In genomic region chr19:48739400-48739825, GRCh38 we compare ENCODE assay signal across 9 cellular contexts. TPM values are rescaled to one million over a fixed set of nuclear protein-coding genes. Genes with fewer than 3 reads are reported as not detected.
A peak's percentile ranks its signal among the peaks of the same experiment; 100 is the strongest.
DNase-seq lines count a peak whose midpoint lies in the region; ATAC-seq and TF ChIP-seq lines count a peak whose summit lies in the region.
"Had no signal": no experiment of that assay in that cellular context is flagged by ENCODE, and none has a peak within 500 bp of the region (broad histone marks: within the 10 kb centered on the region; RNA-seq: fewer than 3 reads in every experiment).

No MANE protein-coding gene starts in this region.

- no peaks in the 10 kb centered on the region for H3K9me3 ChIP-seq in mammary epithelial cell (replicated peaks; ENCODE audit: insufficient read depth, low read length)

- no peaks in the 10 kb centered on the region for H3K79me2 ChIP-seq in mammary epithelial cell (ENCODE audit: insufficient read depth, low read length)

- H3K27ac ChIP-seq in mammary epithelial cell (ENCODE audit: insufficient read depth, low read depth, low read length), result no peak overlapping the region

- peak in 1 of 2 donors; percentile 1 for ATAC-seq in activated T-cell treated with anti-CD3 and anti-CD28 coated beads, Interleukin-2, amount 50 U/mL, for 72 hours (replicated peaks in 1 of 2)

- DNase-seq in activated T-cell treated with anti-CD3 and anti-CD28 coated beads, Interleukin-2, amount 50 U/mL, for 72 hours, result no peak
- DNase-seq in activated T-cell treated with anti-CD3 and anti-CD28 coated beads, Interleukin-2, amount 50 U/mL, for 48 hours, result no peak
- no peak for DNase-seq in mammary epithelial cell
- no peak for DNase-seq in lower leg skin (ENCODE audit: low spot score in 2 of 2)
- DNase-seq in type B pancreatic cell (ENCODE audit: extremely low spot score, unreplicated experiment), result no peak
- DNase-seq in hypothalamus (lab: John Stamatoyannopoulos, UW), result no peak
- DNase-seq in stimulated activated CD4-positive, alpha-beta T cell treated with anti-CD3 and anti-CD28 coated beads, Interleukin-4, amount 100 ng/mL, for 4 hours, result no peak
- DNase-seq in NCI-H2107 treated with DMSO at 0.1 percent for 48 hours (lab: John Stamatoyannopoulos, UW; ENCODE audit: unreplicated experiment), result no peak

- CTCF ChIA-PET in mammary epithelial cell (lab: Charles Lee; ENCODE audit: low non-redundant PET), result no interaction called here

- no TSS peak for BruUV-seq in mammary epithelial cell (replicated peaks; lab: Mats Ljungman, UMichigan)

- peaks cover 6% of the 10 kb centered on the region for H3K4me1 ChIP-seq in mammary epithelial cell (ENCODE audit: insufficient read depth, low read length)

- no peak for TF ChIP-seq POLR2A in lower leg skin (IDR thresholded peaks at IDR 0.05)

- no peak overlapping the region for H3K27ac Mint-ChIP-seq in activated T-cell treated with anti-CD3 and anti-CD28 coated beads, Interleukin-2, amount 50 U/mL, for 72 hours
- H3K27ac Mint-ChIP-seq in type B pancreatic cell, result no peak overlapping the region

- H2AFZ ChIP-seq in mammary epithelial cell (ENCODE audit: low read depth, low read length), result peak overlapping the region; percentile 95

- H3K36me3 ChIP-seq in mammary epithelial cell (ENCODE audit: insufficient read depth, low read length), result no peaks in the 10 kb centered on the region

- no peak overlapping the region for H3K9ac ChIP-seq in mammary epithelial cell (ENCODE audit: insufficient read depth, low read length)

- no peaks in the 10 kb centered on the region for H4K20me1 ChIP-seq in mammary epithelial cell (ENCODE audit: insufficient read depth, low read length)

- H3K27me3 ChIP-seq in mammary epithelial cell (ENCODE audit: insufficient read depth, low read length), result no peaks in the 10 kb centered on the region

- dilution Hi-C loops in mammary epithelial cell (cut with HindIII; ENCODE audit: low sequenced_read_pairs), result no loop called here

- in situ Hi-C loops in mammary epithelial cell (cut with MboI; ENCODE audit: low sequenced_read_pairs in 2 of 2), result no loop called here

- peak overlapping the region; percentile 9 to 49 (median 49) for H3K4me3 ChIP-seq in mammary epithelial cell (replicated peaks in 1 of 3; ENCODE audit: insufficient read depth in 1 of 3, low read depth in 2 of 3, low read length in 3 of 3)
- peak overlapping the region; percentile 45 for H3K4me3 ChIP-seq in lower leg skin (ENCODE audit: low read depth, poor library complexity, severe bottlenecking)

- H3K9me3 Mint-ChIP-seq in activated T-cell treated with anti-CD3 and anti-CD28 coated beads, Interleukin-2, amount 50 U/mL, for 72 hours, result no peaks in the 10 kb centered on the region
- H3K9me3 Mint-ChIP-seq in type B pancreatic cell, result peaks cover 5% of the 10 kb centered on the region

- WGBS in mammary epithelial cell (ENCODE audit: low coverage, missing lambda C conversion rate), result 0% methylated on average over 2 of the region's 42 CpGs
- WGBS in lower leg skin, 2 donors, result 7 to 9% methylated on average over 23 to 39 of the region's 42 CpGs

- peaks cover 11% of the 10 kb centered on the region for H3K4me1 Mint-ChIP-seq in activated T-cell treated with anti-CD3 and anti-CD28 coated beads, Interleukin-2, amount 50 U/mL, for 72 hours (ENCODE audit: low read depth)
- peaks cover 15% of the 10 kb centered on the region for H3K4me1 Mint-ChIP-seq in type B pancreatic cell (ENCODE audit: unreplicated experiment)

- no peaks in the 10 kb centered on the region for H3K36me3 Mint-ChIP-seq in activated T-cell treated with anti-CD3 and anti-CD28 coated beads, Interleukin-2, amount 50 U/mL, for 72 hours (ENCODE audit: insufficient read depth in 2 of 2)
- peaks cover 5% of the 10 kb centered on the region for H3K36me3 Mint-ChIP-seq in type B pancreatic cell

- TF ChIP-seq CTCF in mammary epithelial cell (conservative IDR thresholded peaks at IDR 0.05 in 1 of 2, IDR thresholded peaks at IDR 0.05 in 1 of 2; ENCODE audit: extremely low read depth in 1 of 2, insufficient read depth in 1 of 2, low read depth in 1 of 2, low read length in 2 of 2) (no peak), lower leg skin (IDR thresholded peaks at IDR 0.05) (no peak), type B pancreatic cell (conservative IDR thresholded peaks at IDR 0.05) (no peak)

- intact Hi-C loops in mammary epithelial cell (cut with micrococcal nuclease), result loop anchor here (1.0 to 5.0 kb wide), 3 partner anchors 25 to 92 kb away; partner anchors contain the start of gene CA11
- intact Hi-C loops in lower leg skin (cut with DNase I; ENCODE audit: low total_unique reads), result no loop called here

- peak overlapping the region; percentile 99 for H3K4me2 ChIP-seq in mammary epithelial cell (ENCODE audit: insufficient read depth, low read depth, low read length)

- H3K27me3 Mint-ChIP-seq in activated T-cell treated with anti-CD3 and anti-CD28 coated beads, Interleukin-2, amount 50 U/mL, for 72 hours (ENCODE audit: low read depth), result no peaks in the 10 kb centered on the region
- H3K27me3 Mint-ChIP-seq in type B pancreatic cell, result peaks cover 7% of the 10 kb centered on the region

- H3K4me3 Mint-ChIP-seq in activated T-cell treated with anti-CD3 and anti-CD28 coated beads, Interleukin-2, amount 50 U/mL, for 72 hours, result peak overlapping the region; percentile 32 to 54
- peak overlapping the region; percentile 34 for H3K4me3 Mint-ChIP-seq in type B pancreatic cell

RNA-seq across cellular contexts. Expression of gene RASIP1, which starts 1.0 kb away (rescaled TPM):
- under 1 TPM; 0.53 to 0.86 TPM for total RNA-seq in activated T-cell treated with anti-CD3 and anti-CD28 coated beads, Interleukin-2, amount 50 U/mL, for 72 hours
- total RNA-seq in mammary epithelial cell, result 1 to 10 TPM; 2.8 to 3.0 TPM
- 5.0 TPM for polyA plus RNA-seq in mammary epithelial cell
- polyA minus RNA-seq in mammary epithelial cell, result 0.57 TPM
- total RNA-seq in lower leg skin, result 10 to 100 TPM in 2 of 4 donors, 1 to 10 TPM in 2; 4.7 to 16.8 (median 11.4) TPM
- total RNA-seq in type B pancreatic cell (ENCODE audit: low replicate concordance), result 1.9 and 4.6 TPM in 2 replicates

RNA-seq across cellular contexts. Expression of gene IZUMO1, which starts 7.3 kb away (rescaled TPM):
- total RNA-seq in activated T-cell treated with anti-CD3 and anti-CD28 coated beads, Interleukin-2, amount 50 U/mL, for 72 hours, result under 1 TPM; 0.14 to 0.32 TPM
- total RNA-seq in mammary epithelial cell (1 to 10 TPM in 1 of 2 donors, under 1 TPM in 1; 0.50 to 7.8 TPM), lower leg skin (not detected), type B pancreatic cell (ENCODE audit: low replicate concordance) (2.2 and 4.8 TPM in 2 replicates)
- 0.12 TPM for polyA plus RNA-seq in mammary epithelial cell
- not detected for polyA minus RNA-seq in mammary epithelial cell
- total RNA-seq: SK-MEL-5 had no signal

RNA-seq across cellular contexts. Expression of gene FUT1, which starts 13.0 kb away (rescaled TPM):
- total RNA-seq in activated T-cell treated with anti-CD3 and anti-CD28 coated beads, Interleukin-2, amount 50 U/mL, for 72 hours, result under 1 TPM; 0.29 to 0.32 TPM
- 10 to 100 TPM; 13.9 to 15.2 TPM for total RNA-seq in mammary epithelial cell
- polyA plus RNA-seq in mammary epithelial cell, result 6.4 TPM
- 9.0 TPM for polyA minus RNA-seq in mammary epithelial cell
- 1 to 10 TPM; 1.7 to 4.9 (median 3.5) TPM for total RNA-seq in lower leg skin
- total RNA-seq in type B pancreatic cell (ENCODE audit: low replicate concordance), result 11.2 and 15.0 TPM in 2 replicates

RNA-seq across cellular contexts. Expression of gene FGF21, which starts 15.9 kb away (rescaled TPM):
- total RNA-seq in activated T-cell treated with anti-CD3 and anti-CD28 coated beads, Interleukin-2, amount 50 U/mL, for 72 hours, result not detected
- total RNA-seq in mammary epithelial cell, result not detected
- not detected for polyA plus RNA-seq in mammary epithelial cell
- not detected for polyA minus RNA-seq in mammary epithelial cell
- total RNA-seq in lower leg skin, result not detected
- total RNA-seq in type B pancreatic cell (ENCODE audit: low replicate concordance), result not detected in 2 replicates
- total RNA-seq: SK-MEL-5 had no signal

RNA-seq across cellular contexts. Expression of gene MAMSTR, which starts 19.9 kb away (rescaled TPM):
- under 1 TPM; 0.69 to 0.89 TPM for total RNA-seq in activated T-cell treated with anti-CD3 and anti-CD28 coated beads, Interleukin-2, amount 50 U/mL, for 72 hours
- total RNA-seq in mammary epithelial cell (1 to 10 TPM in 1 of 2 donors, under 1 TPM in 1; 0.50 to 1.2 TPM), lower leg skin (under 1 TPM; 0.42 to 0.74 (median 0.63) TPM), type B pancreatic cell (ENCODE audit: low replicate concordance) (2.0 and 3.6 TPM in 2 replicates)
- 0.32 TPM for polyA plus RNA-seq in mammary epithelial cell
- not detected for polyA minus RNA-seq in mammary epithelial cell
